In the genomic region with DNA sequence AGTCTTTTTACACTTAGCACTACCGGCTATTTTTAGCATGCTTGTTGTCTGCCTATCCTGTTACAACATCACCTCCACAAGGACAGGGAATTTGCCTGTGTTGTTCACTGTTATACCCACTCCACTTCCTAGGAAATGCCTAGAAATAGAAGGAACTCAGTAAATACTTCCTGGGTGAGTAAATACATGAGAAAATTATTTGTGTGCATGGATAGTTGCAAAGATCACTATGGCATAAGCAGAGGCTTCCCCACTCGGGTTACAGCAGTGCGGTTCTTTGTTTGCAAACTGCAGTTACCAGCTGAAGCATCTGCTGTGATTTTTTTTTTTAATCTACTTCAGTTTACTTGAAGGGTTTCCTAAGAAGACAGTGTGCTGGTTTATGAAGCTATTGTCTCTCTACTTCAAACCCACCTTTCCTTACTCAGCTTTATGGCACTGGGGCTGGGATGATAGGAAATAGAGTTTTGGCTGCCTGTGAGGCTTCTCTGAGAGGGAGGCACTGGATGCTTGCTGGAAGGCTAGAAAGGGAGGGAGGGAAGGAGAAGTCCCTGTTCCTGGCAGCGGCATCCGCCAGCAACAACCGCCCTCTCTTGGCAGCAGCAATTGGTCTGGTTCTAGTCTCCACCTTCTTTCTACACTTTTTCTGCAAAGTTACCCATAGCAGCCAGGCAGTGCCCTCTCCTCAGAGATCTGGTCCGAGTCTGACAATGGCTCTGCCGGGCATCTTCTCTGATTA, we compare ENCODE assay signal across 11 cellular contexts. TPM values are rescaled to one million over a fixed set of nuclear protein-coding genes. Genes with fewer than 3 reads are reported as not detected.
DNase-seq lines count a peak whose midpoint lies in the region; ATAC-seq and TF ChIP-seq lines count a peak whose summit lies in the region.
"Had no signal": no experiment of that assay in that cellular context is flagged by ENCODE, and none has a peak within 500 bp of the region (broad histone marks: within the 10 kb centered on the region; RNA-seq: fewer than 3 reads in every experiment).

No MANE protein-coding gene starts in this region.

- peak; percentile 27 to 83 for DNase-seq in NCI-H446 (lab: John Stamatoyannopoulos, UW)
- DNase-seq in ecto neural progenitor cell (ENCODE audit: low spot score) = peak; percentile 63
- DNase-seq in right lobe of liver = no peak
- DNase-seq in substantia nigra (lab: John Stamatoyannopoulos, UW) = peak in 28 of 49 donors; percentile 4 to 43 (median 19)
- no peak for DNase-seq in 8988T
- no peak for DNase-seq in stimulated activated CD4-positive, alpha-beta T cell treated with anti-CD3 and anti-CD28 coated beads, Interleukin-15, amount 100 ng/mL, for 24 hours
- DNase-seq: naive thymus-derived CD4-positive, alpha-beta T cell had no signal

- no peaks in the 10 kb centered on the region for H3K9me3 ChIP-seq in right lobe of liver
- H3K9me3 ChIP-seq: body of pancreas had no signal

- H3K27ac ChIP-seq in right lobe of liver (no peak overlapping the region), substantia nigra (ENCODE audit: low read depth, low read length, poor library complexity, severe bottlenecking) (no peak overlapping the region)
- H3K27ac ChIP-seq: body of pancreas had no signal

- H3K27me3 ChIP-seq in right lobe of liver = no peaks in the 10 kb centered on the region
- H3K27me3 ChIP-seq: body of pancreas had no signal

- H3K4me3 ChIP-seq in right lobe of liver = no peak overlapping the region
- H3K4me3 ChIP-seq: body of pancreas had no signal

- TF ChIP-seq POLR2A in right lobe of liver (IDR thresholded peaks at IDR 0.05) = no peak

- intact Hi-C loops in right lobe of liver (cut with DNase I) = no loop called here

- H3K36me3 ChIP-seq in right lobe of liver = no peaks in the 10 kb centered on the region

- H3K4me1 ChIP-seq in right lobe of liver = no peaks in the 10 kb centered on the region

- peak; percentile 22 to 54 (median 42) for ATAC-seq in right lobe of liver
- no peak for ATAC-seq in GM18870 (IDR thresholded peaks at IDR 0.05; ENCODE audit: unreplicated experiment)
- ATAC-seq in GM19023 (IDR thresholded peaks at IDR 0.05; ENCODE audit: unreplicated experiment) = no peak
- ATAC-seq: body of pancreas; naive thymus-derived CD4-positive, alpha-beta T cell had no signal

- 26% methylated on average over 8 of the region's 8 CpGs for WGBS in right lobe of liver (ENCODE audit: insufficient coverage, low coverage, low lambda C conversion rate, missing lambda C conversion rate)

- no peak for TF ChIP-seq CTCF in right lobe of liver (IDR thresholded peaks at IDR 0.05)

RNA-seq across cellular contexts. Expression of a gene that starts 29.1 kb away (rescaled TPM):
- total RNA-seq in right lobe of liver = not detected
- total RNA-seq: body of pancreas, HT1080 had no signal

RNA-seq across cellular contexts. Expression of a gene that starts 40.5 kb away (rescaled TPM):
- 10 to 100 TPM; 17.2 to 58.1 (median 31.9) TPM for total RNA-seq in right lobe of liver

Comparison
In these comparisons a context has a peak if more than half of its experiments do, and no peak if none do; other contexts are left out.
1. DNase-seq: peak in NCI-H446 (2 of 2), ecto neural progenitor cell (single experiment) and substantia nigra (28 of 49); none in right lobe of liver (0 of 3), 8988T (single experiment) and stimulated activated CD4-positive, alpha-beta T cell treated with anti-CD3 and anti-CD28 coated beads, Interleukin-15, amount 100 ng/mL, for 24 hours (single experiment).
2. ATAC-seq: peak in right lobe of liver (4 of 4); none in GM18870 (single experiment) and GM19023 (single experiment).